In genomic region chr1:143904622-143904979, GRCh38 we compare ENCODE assay signal across 8 cellular contexts.
DNase-seq lines count a peak whose midpoint lies in the region; ATAC-seq, FAIRE-seq and TF ChIP-seq lines count a peak whose summit lies in the region.
"Not testable (repeated sequence)": the region's sequence is repeated elsewhere in the genome, so short reads cannot be mapped to it uniquely, and the experiment has no call there.

No MANE protein-coding gene starts in this region.

- not testable (repeated sequence) for H3K4me1 ChIP-seq in A549; GM23338 (ENCODE audit: insufficient read depth); adrenal gland (replicated peaks in 1 of 2); mucosa of descending colon (ENCODE audit: low read depth)

- H3K79me2 ChIP-seq in GM23338 (replicated peaks; ENCODE audit: insufficient read depth), result not testable (repeated sequence)

- not testable (repeated sequence) for H3K9me2 ChIP-seq in GM23338 (ENCODE audit: insufficient read depth)

- CTCF ChIA-PET in A549 (lab: Yijun Ruan, JAX), result not testable (repeated sequence)

- not testable (repeated sequence) for DNase-seq in A549 (ENCODE audit: low read depth in 1 of 2, low spot score in 1 of 2); GM23338 (ENCODE audit: low spot score); adrenal gland; left cardiac atrium; mucosa of descending colon; stimulated activated effector memory CD8-positive, alpha-beta T cell treated with anti-CD3 and anti-CD28 coated beads, Interleukin-12 subunit alpha, Interleukin-12 subunit beta, amount 100 ng/mL, for 72 hours (ENCODE audit: low spot score in 2 of 2)
- peak; percentile 45 for DNase-seq in SIG-M5 treated with dmso at 0.1 percent for 504 hours (lab: John Stamatoyannopoulos, UW; ENCODE audit: unreplicated experiment)

- not testable (repeated sequence) for H3K36me3 Mint-ChIP-seq in GM23338 (ENCODE audit: low read depth); stimulated activated effector memory CD8-positive, alpha-beta T cell treated with anti-CD3 and anti-CD28 coated beads, Interleukin-12 subunit alpha, Interleukin-12 subunit beta, amount 100 ng/mL, for 72 hours

- not testable (repeated sequence) for FAIRE-seq in A549 (lab: Jason Lieb, UNC)
- FAIRE-seq in endometrium (lab: Jason Lieb, UNC), result peak; percentile 97

- POLR2A ChIA-PET in A549 (lab: Yijun Ruan, JAX), result not testable (repeated sequence)

- H3K9me3 Mint-ChIP-seq in GM23338; stimulated activated effector memory CD8-positive, alpha-beta T cell treated with anti-CD3 and anti-CD28 coated beads, Interleukin-12 subunit alpha, Interleukin-12 subunit beta, amount 100 ng/mL, for 72 hours: not testable (repeated sequence)

- H3K9me3 ChIP-seq in A549; adrenal gland (replicated peaks in 1 of 3); mucosa of descending colon: not testable (repeated sequence)

- not testable (repeated sequence) for H3K4me1 Mint-ChIP-seq in GM23338; stimulated activated effector memory CD8-positive, alpha-beta T cell treated with anti-CD3 and anti-CD28 coated beads, Interleukin-12 subunit alpha, Interleukin-12 subunit beta, amount 100 ng/mL, for 72 hours

- peak overlapping the region; percentile 58 for H3K4me3 ChIP-seq in A549
- not testable (repeated sequence) for H3K4me3 ChIP-seq in GM23338, mucosa of descending colon
- H3K4me3 ChIP-seq in adrenal gland, result peak overlapping the region in 1 of 4 donors; percentile 49

- intact Hi-C loops in adrenal gland (cut with DNase I); left cardiac atrium (cut with DNase I); mucosa of descending colon (cut with DNase I, micrococcal nuclease): not testable (repeated sequence)

- H3K4me2 ChIP-seq in A549, result peak overlapping the region; percentile 62; the same call in 2 of the 3 replicates
- not testable (repeated sequence) for H3K4me2 ChIP-seq in GM23338

- TF ChIP-seq CTCF in A549 (IDR thresholded peaks at IDR 0.05); GM23338 (conservative IDR thresholded peaks at IDR 0.05; ENCODE audit: low read depth in 2 of 2); adrenal gland (IDR thresholded peaks at IDR 0.05); mucosa of descending colon (IDR thresholded peaks at IDR 0.05): not testable (repeated sequence)

- not testable (repeated sequence) for TF ChIP-seq EP300 in A549 (IDR thresholded peaks at IDR 0.05)

- not testable (repeated sequence) for TF ChIP-seq POLR2A in A549 (IDR thresholded peaks at IDR 0.05; ENCODE audit: low read length); adrenal gland (IDR thresholded peaks at IDR 0.05)

- peak overlapping the region; percentile 80 for H3K4me3 Mint-ChIP-seq in GM23338
- H3K4me3 Mint-ChIP-seq in stimulated activated effector memory CD8-positive, alpha-beta T cell treated with anti-CD3 and anti-CD28 coated beads, Interleukin-12 subunit alpha, Interleukin-12 subunit beta, amount 100 ng/mL, for 72 hours, result not testable (repeated sequence)

- H3K27me3 ChIP-seq in GM23338 (ENCODE audit: insufficient read depth); adrenal gland: not testable (repeated sequence)

- H3F3A ChIP-seq in GM23338 (replicated peaks; ENCODE audit: low read depth), result not testable (repeated sequence)

- TF ChIP-seq RAD21 in A549 (conservative IDR thresholded peaks at IDR 0.05 in 1 of 2, IDR thresholded peaks at IDR 0.05 in 1 of 2), result not testable (repeated sequence)

- peak overlapping the region; percentile 67; the same call in 1 of the 2 replicates for H3K27ac Mint-ChIP-seq in GM23338
- not testable (repeated sequence) for H3K27ac Mint-ChIP-seq in stimulated activated effector memory CD8-positive, alpha-beta T cell treated with anti-CD3 and anti-CD28 coated beads, Interleukin-12 subunit alpha, Interleukin-12 subunit beta, amount 100 ng/mL, for 72 hours

- H2AFZ ChIP-seq in GM23338, result not testable (repeated sequence)

- not testable (repeated sequence) for H3K27me3 Mint-ChIP-seq in GM23338 (ENCODE audit: insufficient read depth, low read depth, poor library complexity)

- not testable (repeated sequence) for H3K36me3 ChIP-seq in GM23338 (ENCODE audit: insufficient read depth); adrenal gland (replicated peaks in 1 of 2); mucosa of descending colon (ENCODE audit: low read depth)

- H4K20me1 ChIP-seq in GM23338 (replicated peaks; ENCODE audit: insufficient read depth), result not testable (repeated sequence)

- WGBS in A549 (ENCODE audit: missing lambda C conversion rate), result 7% methylated on average over 12 of the region's 12 CpGs
- 0 to 8% (median 4%) methylated on average over 7 to 12 of the region's 12 CpGs for WGBS in adrenal gland, 4 donors

- peak; percentile 94 for ATAC-seq in A549
- peak; percentile 84 for ATAC-seq in GM23338
- peak; percentile 96 to 97 for ATAC-seq in left cardiac atrium
- peak; percentile 94 for ATAC-seq in mucosa of descending colon
- peak; percentile 78 for ATAC-seq in stimulated activated effector memory CD8-positive, alpha-beta T cell treated with anti-CD3 and anti-CD28 coated beads, Interleukin-12 subunit alpha, Interleukin-12 subunit beta, amount 100 ng/mL, for 72 hours

- peak overlapping the region; percentile 45 to 48; a peak in 2 of 6 replicates for H3K27ac ChIP-seq in A549
- not testable (repeated sequence) for H3K27ac ChIP-seq in GM23338 (ENCODE audit: low read depth)
- peak overlapping the region in 4 of 5 donors; percentile 47 to 81 (median 73) for H3K27ac ChIP-seq in adrenal gland
